ENCODE assay signal across 23 cellular contexts in the genomic region with DNA sequence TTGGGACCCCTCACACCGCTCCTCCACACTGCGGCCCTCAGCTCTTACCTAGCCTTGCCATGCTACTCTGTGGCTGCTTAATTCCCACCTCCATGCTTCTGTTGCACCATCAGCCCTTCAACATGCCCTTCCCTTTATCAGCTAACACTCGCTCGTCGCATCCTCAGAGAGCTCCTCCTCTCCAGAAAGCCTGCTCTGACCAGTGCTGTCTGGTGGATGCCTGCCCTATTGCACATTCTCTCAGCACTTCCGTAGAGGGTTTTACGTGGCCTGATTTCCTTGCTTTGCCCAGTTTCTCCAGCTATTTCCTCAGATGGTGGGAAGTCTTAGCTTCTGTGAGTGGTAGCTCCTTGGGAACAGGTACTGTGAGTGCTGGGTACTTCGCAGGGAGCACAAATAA. TPM values are rescaled to one million over a fixed set of nuclear protein-coding genes. Genes with fewer than 3 reads are reported as not detected.
DNase-seq lines count a peak whose midpoint lies in the region; ATAC-seq and TF ChIP-seq lines count a peak whose summit lies in the region.
"Had no signal": no experiment of that assay in that cellular context is flagged by ENCODE, and none has a peak within 500 bp of the region (broad histone marks: within the 10 kb centered on the region; RNA-seq: fewer than 3 reads in every experiment).

No MANE protein-coding gene starts in this region.

- peaks cover 68% of the 10 kb centered on the region for H4K20me1 ChIP-seq in Karpas-422 (ENCODE audit: insufficient read depth, low read depth, low read length)

- peak overlapping the region; percentile 42; the same call in 1 of the 2 replicates for H3K27ac ChIP-seq in Karpas-422 (ENCODE audit: low read length)
- H3K27ac ChIP-seq: BLaER1 treated with 17β-estradiol and CSF1 and Interleukin-3, amounts not matched to agents 10 nM and 100 nM; HL-60; KMS-11; RWPE1 had no signal

- H3K9me2 ChIP-seq in Karpas-422 (replicated peaks; ENCODE audit: insufficient read depth, low read length) = no peaks in the 10 kb centered on the region

- ATAC-seq in HG02763 (IDR thresholded peaks at IDR 0.05; ENCODE audit: unreplicated experiment) = no peak
- no peak for ATAC-seq in HG03442 (IDR thresholded peaks at IDR 0.05; ENCODE audit: unreplicated experiment)

- H3K27me3 ChIP-seq in Karpas-422 (ENCODE audit: low read length) = no peaks in the 10 kb centered on the region
- H3K27me3 ChIP-seq: BLaER1 treated with 17β-estradiol and CSF1 and Interleukin-3, amounts not matched to agents 10 nM and 100 nM had no signal

- no peaks in the 10 kb centered on the region for H3K79me2 ChIP-seq in Karpas-422 (ENCODE audit: low read length)

- no peaks in the 10 kb centered on the region for H3K9me3 Mint-ChIP-seq in chondrocyte (ENCODE audit: low read depth)
- H3K9me3 Mint-ChIP-seq: CD4-positive, alpha-beta memory T cell had no signal

- no peak overlapping the region for H3K9ac ChIP-seq in Karpas-422 (ENCODE audit: low read length)
- H3K9ac ChIP-seq: BLaER1 treated with 17β-estradiol and CSF1 and Interleukin-3, amounts not matched to agents 10 nM and 100 nM; KMS-11 had no signal

- no peaks in the 10 kb centered on the region for H3K4me1 Mint-ChIP-seq in chondrocyte (ENCODE audit: low read depth)

- H3K36me3 ChIP-seq in Karpas-422 (ENCODE audit: insufficient read depth, low read length) = peaks cover 72% of the 10 kb centered on the region
- H3K36me3 ChIP-seq: BLaER1 treated with 17β-estradiol and CSF1 and Interleukin-3, amounts not matched to agents 10 nM and 100 nM had no signal

- H3K27me3 Mint-ChIP-seq in chondrocyte (ENCODE audit: low read depth) = peaks cover 7% of the 10 kb centered on the region

- no peak overlapping the region for H3K27ac Mint-ChIP-seq in chondrocyte (ENCODE audit: unreplicated experiment)
- H3K27ac Mint-ChIP-seq: CD4-positive, alpha-beta memory T cell had no signal

- peaks cover 8% of the 10 kb centered on the region for H3K36me3 Mint-ChIP-seq in chondrocyte (ENCODE audit: low read depth)
- H3K36me3 Mint-ChIP-seq: CD4-positive, alpha-beta memory T cell had no signal

- peaks cover 97% of the 10 kb centered on the region for H3K4me1 ChIP-seq in Karpas-422 (ENCODE audit: low read length)

- H3K9me3 ChIP-seq in Karpas-422 (ENCODE audit: low read length) = no peaks in the 10 kb centered on the region
- H3K9me3 ChIP-seq: A549; BLaER1 treated with 17β-estradiol and CSF1 and Interleukin-3, amounts not matched to agents 10 nM and 100 nM had no signal

- peak; percentile 21 for DNase-seq in AG08395 (ENCODE audit: low spot score)
- peak; percentile 71 for DNase-seq in AG20443 (ENCODE audit: low spot score)
- DNase-seq in Karpas-422 = no peak
- peak; percentile 17 for DNase-seq in fibroblast of pulmonary artery (ENCODE audit: low read depth)
- no peak for DNase-seq in chondrocyte (ENCODE audit: low spot score)
- DNase-seq in effector CD4-positive, alpha-beta T cell = no peak
- DNase-seq: Calu3; CD4-positive, alpha-beta memory T cell; EL; NCI-H1105; NCI-H146; NCI-H2029; NCI-H226; NCI-H510A treated with DMSO at 0.1 percent for 48 hours; NCI-H748 treated with DMSO at 0.1 percent for 48 hours had no signal

- H3K4me2 ChIP-seq in Karpas-422 (ENCODE audit: low read depth, low read length, poor library complexity, severe bottlenecking) = no peak overlapping the region
- H3K4me2 ChIP-seq: BLaER1 treated with 17β-estradiol and CSF1 and Interleukin-3, amounts not matched to agents 10 nM and 100 nM; KMS-11 had no signal

- TF ChIP-seq CTCF in fibroblast of pulmonary artery (IDR thresholded peaks at IDR 0.05; ENCODE audit: low read length, missing control alignments) (no peak), chondrocyte (IDR thresholded peaks at IDR 0.05) (no peak)

- H3K4me3 ChIP-seq in Karpas-422 (ENCODE audit: low read length) (no peak overlapping the region), fibroblast of pulmonary artery (replicated peaks; ENCODE audit: low read depth, low read length) (no peak overlapping the region)
- H3K4me3 ChIP-seq: A549; BLaER1 treated with 17β-estradiol and CSF1 and Interleukin-3, amounts not matched to agents 10 nM and 100 nM had no signal

- no peak overlapping the region for H2AFZ ChIP-seq in Karpas-422 (ENCODE audit: low read length)

- no peak overlapping the region for H3K4me3 Mint-ChIP-seq in chondrocyte (ENCODE audit: unreplicated experiment)
- H3K4me3 Mint-ChIP-seq: CD4-positive, alpha-beta memory T cell had no signal

RNA-seq across cellular contexts. Expression of a gene that starts 10.3 kb away (rescaled TPM):
- total RNA-seq in Karpas-422 (2014; rRNA removed; shearing (Covaris generic); ENCODE audit: low replicate concordance) = 0.76 and 1.2 TPM in 2 replicates
- total RNA-seq in chondrocyte = 0.17 to 0.34 TPM in 2 of 3 replicates, not detected in the other

RNA-seq across cellular contexts. Expression of a gene that starts 12.1 kb away (rescaled TPM):
- 333 and 375 TPM in 2 replicates for total RNA-seq in Karpas-422 (2014; rRNA removed; shearing (Covaris generic); ENCODE audit: low replicate concordance)
- total RNA-seq in chondrocyte = 8.0 to 10.0 TPM (median 8.8 TPM) in 3 replicates
- total RNA-seq: Calu3; CD4-positive, alpha-beta memory T cell; HT-29 had no signal

RNA-seq across cellular contexts. Expression of a gene that starts 32.0 kb away (rescaled TPM):
- total RNA-seq in Karpas-422 (2014; rRNA removed; shearing (Covaris generic); ENCODE audit: low replicate concordance) = 0.11 and 0.37 TPM in 2 replicates
- total RNA-seq in chondrocyte = 20.3 to 21.6 TPM (median 21.2 TPM) in 3 replicates
- total RNA-seq: CD4-positive, alpha-beta memory T cell had no signal

RNA-seq across cellular contexts. Expression of a gene that starts 59.5 kb away (rescaled TPM):
- total RNA-seq in Karpas-422 (2014; rRNA removed; shearing (Covaris generic); ENCODE audit: low replicate concordance) = not detected in 2 replicates
- total RNA-seq in chondrocyte = 111 to 120 TPM (median 115 TPM) in 3 replicates

Comparison
In these comparisons a context has a peak if more than half of its experiments do, and no peak if none do; other contexts are left out.
1. DNase-seq: peak in AG08395 (single experiment), AG20443 (single experiment) and fibroblast of pulmonary artery (single experiment); none in Karpas-422 (single experiment), chondrocyte (single experiment) and effector CD4-positive, alpha-beta T cell (single experiment).
2. RNA of a gene that starts 12.1 kb away (total RNA-seq): 333 to 375 TPM in Karpas-422; 8.0 to 10.0 TPM in chondrocyte; every median in the first group is over 10 times any median in the second.
3. RNA of a gene that starts 32.0 kb away (total RNA-seq): 20.3 to 21.6 TPM in chondrocyte; 0.11 to 0.37 TPM in Karpas-422; every median in the first group is over 10 times any median in the second.